In the genomic region with DNA sequence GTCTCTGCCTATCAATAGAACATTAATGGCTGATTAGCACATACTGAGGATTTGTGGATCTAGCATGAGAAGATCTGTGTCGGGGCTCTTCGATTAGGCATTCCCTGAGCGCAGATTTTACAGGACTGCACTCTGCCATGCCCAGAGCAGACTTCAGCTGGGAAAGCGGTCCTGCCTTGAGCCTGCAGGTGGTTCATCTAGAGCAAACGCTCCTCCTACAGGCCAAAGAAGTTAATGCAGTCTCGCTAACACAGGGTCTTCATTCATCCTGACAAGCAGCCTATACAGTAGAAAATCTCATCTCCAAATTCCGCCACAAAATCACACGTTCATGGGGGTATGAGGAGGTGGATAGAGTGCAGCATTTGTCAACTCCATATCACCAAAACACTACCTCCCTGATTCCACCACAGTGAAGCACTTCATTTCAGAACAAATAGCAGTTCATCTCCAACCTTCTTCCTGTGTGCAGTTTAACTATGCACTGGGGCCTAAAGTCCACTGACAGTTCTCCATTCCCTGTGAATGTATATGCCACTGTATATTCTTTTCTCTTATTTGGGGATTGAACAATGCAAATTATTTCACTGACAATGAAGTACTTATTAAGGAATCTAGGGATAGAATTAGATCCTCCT, we compare ENCODE assay signal across 1 cellular context.
TF ChIP-seq lines count a peak whose summit lies in the region.

No MANE protein-coding gene starts in this region.

TF ChIP-seq in GM23338, 12 proteins besides CTCF, POLR2A, EP300 and RAD21 (continued from another document):
- TF ChIP-seq, protein P1, sequence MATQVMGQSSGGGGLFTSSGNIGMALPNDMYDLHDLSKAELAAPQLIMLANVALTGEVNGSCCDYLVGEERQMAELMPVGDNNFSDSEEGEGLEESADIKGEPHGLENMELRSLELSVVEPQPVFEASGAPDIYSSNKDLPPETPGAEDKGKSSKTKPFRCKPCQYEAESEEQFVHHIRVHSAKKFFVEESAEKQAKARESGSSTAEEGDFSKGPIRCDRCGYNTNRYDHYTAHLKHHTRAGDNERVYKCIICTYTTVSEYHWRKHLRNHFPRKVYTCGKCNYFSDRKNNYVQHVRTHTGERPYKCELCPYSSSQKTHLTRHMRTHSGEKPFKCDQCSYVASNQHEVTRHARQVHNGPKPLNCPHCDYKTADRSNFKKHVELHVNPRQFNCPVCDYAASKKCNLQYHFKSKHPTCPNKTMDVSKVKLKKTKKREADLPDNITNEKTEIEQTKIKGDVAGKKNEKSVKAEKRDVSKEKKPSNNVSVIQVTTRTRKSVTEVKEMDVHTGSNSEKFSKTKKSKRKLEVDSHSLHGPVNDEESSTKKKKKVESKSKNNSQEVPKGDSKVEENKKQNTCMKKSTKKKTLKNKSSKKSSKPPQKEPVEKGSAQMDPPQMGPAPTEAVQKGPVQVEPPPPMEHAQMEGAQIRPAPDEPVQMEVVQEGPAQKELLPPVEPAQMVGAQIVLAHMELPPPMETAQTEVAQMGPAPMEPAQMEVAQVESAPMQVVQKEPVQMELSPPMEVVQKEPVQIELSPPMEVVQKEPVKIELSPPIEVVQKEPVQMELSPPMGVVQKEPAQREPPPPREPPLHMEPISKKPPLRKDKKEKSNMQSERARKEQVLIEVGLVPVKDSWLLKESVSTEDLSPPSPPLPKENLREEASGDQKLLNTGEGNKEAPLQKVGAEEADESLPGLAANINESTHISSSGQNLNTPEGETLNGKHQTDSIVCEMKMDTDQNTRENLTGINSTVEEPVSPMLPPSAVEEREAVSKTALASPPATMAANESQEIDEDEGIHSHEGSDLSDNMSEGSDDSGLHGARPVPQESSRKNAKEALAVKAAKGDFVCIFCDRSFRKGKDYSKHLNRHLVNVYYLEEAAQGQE (IDR thresholded peaks at IDR 0.05; ENCODE audit: unreplicated experiment): no peak
- TF ChIP-seq EZH2 (IDR thresholded peaks at IDR 0.05; ENCODE audit: low read depth, unreplicated experiment): no peak
- no peak for TF ChIP-seq ZNF114 (CRISPR knock-in tag; IDR thresholded peaks at IDR 0.05)
- TF ChIP-seq POLR2AphosphoS5 (IDR thresholded peaks at IDR 0.05; ENCODE audit: low read depth): no peak
- TF ChIP-seq, protein P2, sequence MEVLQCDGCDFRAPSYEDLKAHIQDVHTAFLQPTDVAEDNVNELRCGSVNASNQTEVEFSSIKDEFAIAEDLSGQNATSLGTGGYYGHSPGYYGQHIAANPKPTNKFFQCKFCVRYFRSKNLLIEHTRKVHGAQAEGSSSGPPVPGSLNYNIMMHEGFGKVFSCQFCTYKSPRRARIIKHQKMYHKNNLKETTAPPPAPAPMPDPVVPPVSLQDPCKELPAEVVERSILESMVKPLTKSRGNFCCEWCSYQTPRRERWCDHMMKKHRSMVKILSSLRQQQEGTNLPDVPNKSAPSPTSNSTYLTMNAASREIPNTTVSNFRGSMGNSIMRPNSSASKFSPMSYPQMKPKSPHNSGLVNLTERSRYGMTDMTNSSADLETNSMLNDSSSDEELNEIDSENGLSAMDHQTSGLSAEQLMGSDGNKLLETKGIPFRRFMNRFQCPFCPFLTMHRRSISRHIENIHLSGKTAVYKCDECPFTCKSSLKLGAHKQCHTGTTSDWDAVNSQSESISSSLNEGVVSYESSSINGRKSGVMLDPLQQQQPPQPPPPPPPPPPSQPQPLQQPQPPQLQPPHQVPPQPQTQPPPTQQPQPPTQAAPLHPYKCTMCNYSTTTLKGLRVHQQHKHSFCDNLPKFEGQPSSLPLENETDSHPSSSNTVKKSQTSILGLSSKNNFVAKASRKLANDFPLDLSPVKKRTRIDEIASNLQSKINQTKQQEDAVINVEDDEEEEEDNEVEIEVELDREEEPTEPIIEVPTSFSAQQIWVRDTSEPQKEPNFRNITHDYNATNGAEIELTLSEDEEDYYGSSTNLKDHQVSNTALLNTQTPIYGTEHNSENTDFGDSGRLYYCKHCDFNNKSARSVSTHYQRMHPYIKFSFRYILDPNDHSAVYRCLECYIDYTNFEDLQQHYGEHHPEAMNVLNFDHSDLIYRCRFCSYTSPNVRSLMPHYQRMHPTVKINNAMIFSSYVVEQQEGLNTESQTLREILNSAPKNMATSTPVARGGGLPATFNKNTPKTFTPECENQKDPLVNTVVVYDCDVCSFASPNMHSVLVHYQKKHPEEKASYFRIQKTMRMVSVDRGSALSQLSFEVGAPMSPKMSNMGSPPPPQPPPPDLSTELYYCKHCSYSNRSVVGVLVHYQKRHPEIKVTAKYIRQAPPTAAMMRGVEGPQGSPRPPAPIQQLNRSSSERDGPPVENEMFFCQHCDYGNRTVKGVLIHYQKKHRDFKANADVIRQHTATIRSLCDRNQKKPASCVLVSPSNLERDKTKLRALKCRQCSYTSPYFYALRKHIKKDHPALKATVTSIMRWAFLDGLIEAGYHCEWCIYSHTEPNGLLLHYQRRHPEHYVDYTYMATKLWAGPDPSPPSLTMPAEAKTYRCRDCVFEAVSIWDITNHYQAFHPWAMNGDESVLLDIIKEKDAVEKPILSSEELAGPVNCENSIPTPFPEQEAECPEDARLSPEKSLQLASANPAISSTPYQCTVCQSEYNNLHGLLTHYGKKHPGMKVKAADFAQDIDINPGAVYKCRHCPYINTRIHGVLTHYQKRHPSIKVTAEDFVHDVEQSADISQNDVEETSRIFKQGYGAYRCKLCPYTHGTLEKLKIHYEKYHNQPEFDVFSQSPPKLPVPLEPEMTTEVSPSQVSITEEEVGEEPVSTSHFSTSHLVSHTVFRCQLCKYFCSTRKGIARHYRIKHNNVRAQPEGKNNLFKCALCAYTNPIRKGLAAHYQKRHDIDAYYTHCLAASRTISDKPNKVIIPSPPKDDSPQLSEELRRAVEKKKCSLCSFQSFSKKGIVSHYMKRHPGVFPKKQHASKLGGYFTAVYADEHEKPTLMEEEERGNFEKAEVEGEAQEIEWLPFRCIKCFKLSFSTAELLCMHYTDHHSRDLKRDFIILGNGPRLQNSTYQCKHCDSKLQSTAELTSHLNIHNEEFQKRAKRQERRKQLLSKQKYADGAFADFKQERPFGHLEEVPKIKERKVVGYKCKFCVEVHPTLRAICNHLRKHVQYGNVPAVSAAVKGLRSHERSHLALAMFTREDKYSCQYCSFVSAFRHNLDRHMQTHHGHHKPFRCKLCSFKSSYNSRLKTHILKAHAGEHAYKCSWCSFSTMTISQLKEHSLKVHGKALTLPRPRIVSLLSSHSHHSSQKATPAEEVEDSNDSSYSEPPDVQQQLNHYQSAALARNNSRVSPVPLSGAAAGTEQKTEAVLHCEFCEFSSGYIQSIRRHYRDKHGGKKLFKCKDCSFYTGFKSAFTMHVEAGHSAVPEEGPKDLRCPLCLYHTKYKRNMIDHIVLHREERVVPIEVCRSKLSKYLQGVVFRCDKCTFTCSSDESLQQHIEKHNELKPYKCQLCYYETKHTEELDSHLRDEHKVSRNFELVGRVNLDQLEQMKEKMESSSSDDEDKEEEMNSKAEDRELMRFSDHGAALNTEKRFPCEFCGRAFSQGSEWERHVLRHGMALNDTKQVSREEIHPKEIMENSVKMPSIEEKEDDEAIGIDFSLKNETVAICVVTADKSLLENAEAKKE (CRISPR knock-in tag; IDR thresholded peaks at IDR 0.05): no peak
- TF ChIP-seq ZNF331 (CRISPR knock-in tag; IDR thresholded peaks at IDR 0.05; ENCODE audit: low read depth): no peak
- no peak for TF ChIP-seq JUNB (IDR thresholded peaks at IDR 0.05; ENCODE audit: unreplicated experiment)
- TF ChIP-seq STAT1 (IDR thresholded peaks at IDR 0.05; ENCODE audit: unreplicated experiment): no peak
- TF ChIP-seq, protein P3, sequence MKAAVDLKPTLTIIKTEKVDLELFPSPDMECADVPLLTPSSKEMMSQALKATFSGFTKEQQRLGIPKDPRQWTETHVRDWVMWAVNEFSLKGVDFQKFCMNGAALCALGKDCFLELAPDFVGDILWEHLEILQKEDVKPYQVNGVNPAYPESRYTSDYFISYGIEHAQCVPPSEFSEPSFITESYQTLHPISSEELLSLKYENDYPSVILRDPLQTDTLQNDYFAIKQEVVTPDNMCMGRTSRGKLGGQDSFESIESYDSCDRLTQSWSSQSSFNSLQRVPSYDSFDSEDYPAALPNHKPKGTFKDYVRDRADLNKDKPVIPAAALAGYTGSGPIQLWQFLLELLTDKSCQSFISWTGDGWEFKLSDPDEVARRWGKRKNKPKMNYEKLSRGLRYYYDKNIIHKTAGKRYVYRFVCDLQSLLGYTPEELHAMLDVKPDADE (IDR thresholded peaks at IDR 0.05): no peak
- no peak for TF ChIP-seq CREB1 (CRISPR knock-in tag; IDR thresholded peaks at IDR 0.05; ENCODE audit: low read depth)
TF ChIP-seq in GM23338: peak in this region for 0.
